8 cellular contexts compared by ENCODE assay signal in genomic region chr21:17819114-17819877, GRCh38. TPM values are rescaled to one million over a fixed set of nuclear protein-coding genes. Genes with fewer than 3 reads are reported as not detected.
DNase-seq lines count a peak whose midpoint lies in the region; ATAC-seq, FAIRE-seq and TF ChIP-seq lines count a peak whose summit lies in the region.

Gene C21orf91, minus strand, starts transcription at chr21:17819356. Its CDS starts 1,038 bp downstream, at chr21:17818318.

- no peaks in the 10 kb centered on the region for H3K9me3 ChIP-seq in HUES6 (ENCODE audit: control insufficient read depth, insufficient read depth, low read depth, low read length)
- H3K9me3 ChIP-seq in OCI-LY7 (ENCODE audit: low read length) = no peaks in the 10 kb centered on the region
- H3K9me3 ChIP-seq in mucosa of rectum (ENCODE audit: control insufficient read depth in 2 of 2, low read length in 2 of 2) = no peaks in the 10 kb centered on the region

- peak within 1 kb of the TSS; percentile 99 for H3K27ac ChIP-seq in HUES6 (ENCODE audit: low read depth, low read length)
- H3K27ac ChIP-seq in OCI-LY7 (ENCODE audit: low read depth, low read length, poor library complexity, severe bottlenecking) = peak within 1 kb of the TSS; percentile 74
- peak within 1 kb of the TSS; percentile 73 for H3K27ac ChIP-seq in epithelial cell of prostate
- peak within 1 kb of the TSS; percentile 93 to 94 for H3K27ac ChIP-seq in mucosa of rectum (ENCODE audit: low read depth in 2 of 2, low read length in 2 of 2)

- H3K4me3 ChIP-seq in HUES6 (ENCODE audit: low read depth, low read length) = peak within 1 kb of the TSS; percentile 78
- peak within 1 kb of the TSS; percentile 89 for H3K4me3 ChIP-seq in OCI-LY7 (ENCODE audit: low read depth, low read length, poor library complexity, severe bottlenecking)
- H3K4me3 ChIP-seq in mucosa of rectum (ENCODE audit: low read length in 2 of 2) = peak within 1 kb of the TSS; percentile 95

- ATAC-seq in GM21447 (IDR thresholded peaks at IDR 0.05; ENCODE audit: unreplicated experiment) = peak; percentile 88

- no peak for FAIRE-seq in D721Med (lab: Jason Lieb, UNC)

- H3K9me2 ChIP-seq in OCI-LY7 (ENCODE audit: insufficient read depth, low read length) = no peaks in the 10 kb centered on the region

- CTCF ChIA-PET in OCI-LY7 (lab: Charles Lee; ENCODE audit: unreplicated experiment) = no interaction called here

- POLR2A ChIA-PET in OCI-LY7 (lab: Charles Lee) = interaction anchor here (0.5 to 5.4 kb wide), 11 partner anchors 9 to 141 kb away, joined by 3 to 34 read pairs (median 7); no protein-coding TSS in a partner anchor

- 0 out of 2 replicates have a peak, but pooled peaks cover 7% of the 10 kb centered on the region for H3K4me1 ChIP-seq in HUES6 (ENCODE audit: control insufficient read depth, insufficient read depth, low read length)
- peaks cover 28% of the 10 kb centered on the region for H3K4me1 ChIP-seq in OCI-LY7 (ENCODE audit: insufficient read depth, low read length, poor library complexity, severe bottlenecking)
- H3K4me1 ChIP-seq in mucosa of rectum (ENCODE audit: control insufficient read depth in 2 of 2, insufficient read depth in 2 of 2, low read length in 2 of 2) = peaks cover 4 to 8% of the 10 kb centered on the region in 2 donors

- DNase-seq in D721Med (ENCODE audit: insufficient read length, low spot score) (peak; percentile 78), OCI-LY7 (ENCODE audit: low spot score) (peak; percentile 94), activated T-cell treated with anti-CD3 and anti-CD28 coated beads for 4 hours (peak; percentile 86), epithelial cell of prostate (ENCODE audit: low read depth, low spot score) (no peak)
- peak; percentile 87 for DNase-seq in stimulated activated CD8-positive, alpha-beta memory T cell treated with anti-CD3 and anti-CD28 coated beads, Interleukin-4, amount 100 ng/mL, for 48 hours

- peak within 1 kb of the TSS; percentile 94 for H2AFZ ChIP-seq in OCI-LY7 (ENCODE audit: low read length)

- TSS peak; percentile 75 for BruUV-seq in OCI-LY7 (replicated peaks; lab: Mats Ljungman, UMichigan)

- peaks cover 42% of the 10 kb centered on the region for H3K79me2 ChIP-seq in OCI-LY7 (ENCODE audit: insufficient read depth, low read depth, low read length)

- peak within 1 kb of the TSS; percentile 87 for H3K4me2 ChIP-seq in OCI-LY7 (ENCODE audit: low read length)

- intact Hi-C loops in OCI-LY7 (cut with micrococcal nuclease; ENCODE audit: unreplicated experiment) = loop anchor here (5.0 kb wide), 2 partner anchors 307 to 392 kb away; partner anchors contain the start of gene CXADR

- no peaks in the 10 kb centered on the region for H3K27me3 ChIP-seq in HUES6 (ENCODE audit: control insufficient read depth, insufficient read depth, low read length)
- H3K27me3 ChIP-seq in mucosa of rectum (ENCODE audit: control insufficient read depth in 2 of 2, insufficient read depth in 2 of 2, low read length in 2 of 2) = no peaks in the 10 kb centered on the region

- TF ChIP-seq CTCF in D721Med (IDR thresholded peaks at IDR 0.05; ENCODE audit: insufficient read depth, missing control alignments) (no peak), OCI-LY7 (conservative IDR thresholded peaks at IDR 0.05; ENCODE audit: low read length) (no peak)

- H3K9ac ChIP-seq in HUES6 (ENCODE audit: low read length) (peak within 1 kb of the TSS; percentile 97), mucosa of rectum (ENCODE audit: low read depth in 1 of 2, low read length in 2 of 2) (peak within 1 kb of the TSS; percentile 79 to 94)

- peaks cover 23% of the 10 kb centered on the region for H3K36me3 ChIP-seq in HUES6 (ENCODE audit: control insufficient read depth, insufficient read depth, low read length)
- peaks cover 27% of the 10 kb centered on the region for H3K36me3 ChIP-seq in OCI-LY7 (ENCODE audit: insufficient read depth, low read length)
- peaks cover 0 to 6% of the 10 kb centered on the region in 2 donors for H3K36me3 ChIP-seq in mucosa of rectum (ENCODE audit: control insufficient read depth in 2 of 2, insufficient read depth in 2 of 2, low read length in 2 of 2)

- H4K20me1 ChIP-seq in OCI-LY7 (ENCODE audit: insufficient read depth, low read length) = peaks cover 9% of the 10 kb centered on the region; the same call in 1 of the 2 replicates

RNA-seq across cellular contexts. Expression of gene C21orf91, which starts in this region (rescaled TPM):
- total RNA-seq in OCI-LY7 (2014; rRNA removed; shearing (Covaris generic)) = 13.8 and 15.8 TPM in 2 replicates
- 32.8 and 36.5 TPM in 2 replicates for total RNA-seq in OCI-LY7 (2022)
